12 cellular contexts compared by ENCODE assay signal in genomic region chr5:143011621-143012020, GRCh38.
A peak's percentile ranks its signal among the peaks of the same experiment; 100 is the strongest.
DNase-seq lines count a peak whose midpoint lies in the region; ATAC-seq, FAIRE-seq and TF ChIP-seq lines count a peak whose summit lies in the region.
"Had no signal": no experiment of that assay in that cellular context is flagged by ENCODE, and none has a peak within 500 bp of the region (broad histone marks: within the 10 kb centered on the region; RNA-seq: fewer than 3 reads in every experiment).

No MANE protein-coding gene starts in this region.

- no peak overlapping the region for H2BK120ac ChIP-seq in mesendoderm (ENCODE audit: low read depth, low read length)

- no peak overlapping the region for H3K23ac ChIP-seq in mesendoderm (ENCODE audit: low read length)

- H2AK5ac ChIP-seq in mesendoderm (ENCODE audit: low read length) = no peak overlapping the region

- peak; percentile 29 for DNase-seq in COLO668 (lab: John Stamatoyannopoulos, UW; ENCODE audit: unreplicated experiment)
- DNase-seq in mesendoderm = peak; percentile 60
- no peak for DNase-seq in AG20443 (ENCODE audit: low spot score)
- DNase-seq in D721Med (ENCODE audit: insufficient read length, low spot score) = no peak
- DNase-seq: activated CD4-positive, alpha-beta T cell treated with anti-CD3 and anti-CD28 coated beads for 48 hours; activated naive CD8-positive, alpha-beta T cell treated with anti-CD3 and anti-CD28 coated beads, Interleukin-2, amount 10 ng/mL, durations not matched to agents 7 days and 5 days; effector CD4-positive, alpha-beta T cell; hypothalamus; NCI-H2171 had no signal

- H3K4ac ChIP-seq in mesendoderm (ENCODE audit: low read depth, low read length) = no peak overlapping the region

- no peaks in the 10 kb centered on the region for H3K79me1 ChIP-seq in mesendoderm (ENCODE audit: low read length)

- H3K4me1 Mint-ChIP-seq in activated naive CD8-positive, alpha-beta T cell (ENCODE audit: low read depth) = peaks cover 50% of the 10 kb centered on the region

- H3K9ac ChIP-seq in KMS-11 (no peak overlapping the region), mesendoderm (ENCODE audit: low read length) (no peak overlapping the region)

- no peak overlapping the region for H3K18ac ChIP-seq in mesendoderm (ENCODE audit: low read length)

- no peak overlapping the region for H2BK15ac ChIP-seq in mesendoderm (replicated peaks; ENCODE audit: low read depth)

- FAIRE-seq in D721Med (lab: Jason Lieb, UNC) = no peak

- H3K4me3 Mint-ChIP-seq in activated naive CD8-positive, alpha-beta T cell = no peak overlapping the region
- H3K4me3 Mint-ChIP-seq: activated naive CD8-positive, alpha-beta T cell treated with anti-CD3 and anti-CD28 coated beads, Interleukin-2, amount 10 ng/mL, durations not matched to agents 7 days and 5 days had no signal

- H3K4me2 ChIP-seq in KMS-11 (peak overlapping the region; percentile 53), mesendoderm (ENCODE audit: low read length) (no peak overlapping the region)

- ATAC-seq in GM21825 (IDR thresholded peaks at IDR 0.05; ENCODE audit: unreplicated experiment) = no peak

- H2BK5ac ChIP-seq in mesendoderm (ENCODE audit: low read length) = no peak overlapping the region

- H3K27ac ChIP-seq in KMS-11 (peak overlapping the region; percentile 4; the same call in 1 of the 2 replicates), mesendoderm (ENCODE audit: low read depth, low read length) (no peak overlapping the region)

- peaks cover 4% of the 10 kb centered on the region for H3K9me3 Mint-ChIP-seq in activated naive CD8-positive, alpha-beta T cell (ENCODE audit: low read depth)
- H3K9me3 Mint-ChIP-seq: activated naive CD8-positive, alpha-beta T cell treated with anti-CD3 and anti-CD28 coated beads, Interleukin-2, amount 10 ng/mL, durations not matched to agents 7 days and 5 days had no signal

- H3K27me3 ChIP-seq in KMS-11 (ENCODE audit: insufficient read depth, low read depth) (no peaks in the 10 kb centered on the region), mesendoderm (ENCODE audit: insufficient read depth, low read length, poor library complexity) (no peaks in the 10 kb centered on the region)

- H4K20me1 ChIP-seq in KMS-11 (ENCODE audit: insufficient read depth) = no peaks in the 10 kb centered on the region

- H3K4me3 ChIP-seq in KMS-11 (IDR thresholded peaks at IDR 0.05; ENCODE audit: insufficient read depth, low read depth, low read length) = no peak overlapping the region
- H3K4me3 ChIP-seq in mesendoderm (ENCODE audit: low read length) = no peak overlapping the region

- no peak overlapping the region for H2AFZ ChIP-seq in KMS-11 (ENCODE audit: low read depth)

- H3K56ac ChIP-seq in mesendoderm (ENCODE audit: low read length) = no peak overlapping the region

- TF ChIP-seq CTCF in KMS-11 (conservative IDR thresholded peaks at IDR 0.05; ENCODE audit: low read depth, low read length) (no peak), D721Med (IDR thresholded peaks at IDR 0.05; ENCODE audit: insufficient read depth, missing control alignments) (no peak)

- H4K8ac ChIP-seq in mesendoderm (ENCODE audit: low read depth, low read length) = no peak overlapping the region

- H3K27ac Mint-ChIP-seq in activated naive CD8-positive, alpha-beta T cell = peak overlapping the region; percentile 50
- H3K27ac Mint-ChIP-seq: activated naive CD8-positive, alpha-beta T cell treated with anti-CD3 and anti-CD28 coated beads, Interleukin-2, amount 10 ng/mL, durations not matched to agents 7 days and 5 days had no signal

- H3K79me2 ChIP-seq in KMS-11 (ENCODE audit: insufficient read depth, low read depth) = no peaks in the 10 kb centered on the region
- no peaks in the 10 kb centered on the region for H3K79me2 ChIP-seq in mesendoderm (ENCODE audit: control insufficient read depth, insufficient read depth, low read length)

- no peaks in the 10 kb centered on the region for H3K27me3 Mint-ChIP-seq in activated naive CD8-positive, alpha-beta T cell
- H3K27me3 Mint-ChIP-seq: activated naive CD8-positive, alpha-beta T cell treated with anti-CD3 and anti-CD28 coated beads, Interleukin-2, amount 10 ng/mL, durations not matched to agents 7 days and 5 days had no signal

- H4K5ac ChIP-seq in mesendoderm (ENCODE audit: low read length) = no peak overlapping the region

- H3K36me3 ChIP-seq in KMS-11 (ENCODE audit: insufficient read depth) (no peaks in the 10 kb centered on the region), mesendoderm (ENCODE audit: control insufficient read depth, insufficient read depth, low read length) (no peaks in the 10 kb centered on the region)

- no CpG with 5 or more reads among the region's 3 CpGs for WGBS in mesendoderm (ENCODE audit: extremely low coverage, insufficient coverage, low lambda C conversion rate)

- peaks cover 96% of the 10 kb centered on the region for H3K4me1 ChIP-seq in KMS-11 (ENCODE audit: low read depth, poor library complexity, severe bottlenecking)
- H3K4me1 ChIP-seq in mesendoderm (ENCODE audit: control insufficient read depth, low read depth, low read length) = peaks cover 4% of the 10 kb centered on the region

- H3K36me3 Mint-ChIP-seq in activated naive CD8-positive, alpha-beta T cell = peaks cover 18% of the 10 kb centered on the region

Comparison
In these comparisons a context has a peak if more than half of its experiments do, and no peak if none do; other contexts are left out.
1. DNase-seq: peak in COLO668 (single experiment) and mesendoderm (single experiment); none in AG20443 (single experiment) and D721Med (single experiment).